In the genomic region with DNA sequence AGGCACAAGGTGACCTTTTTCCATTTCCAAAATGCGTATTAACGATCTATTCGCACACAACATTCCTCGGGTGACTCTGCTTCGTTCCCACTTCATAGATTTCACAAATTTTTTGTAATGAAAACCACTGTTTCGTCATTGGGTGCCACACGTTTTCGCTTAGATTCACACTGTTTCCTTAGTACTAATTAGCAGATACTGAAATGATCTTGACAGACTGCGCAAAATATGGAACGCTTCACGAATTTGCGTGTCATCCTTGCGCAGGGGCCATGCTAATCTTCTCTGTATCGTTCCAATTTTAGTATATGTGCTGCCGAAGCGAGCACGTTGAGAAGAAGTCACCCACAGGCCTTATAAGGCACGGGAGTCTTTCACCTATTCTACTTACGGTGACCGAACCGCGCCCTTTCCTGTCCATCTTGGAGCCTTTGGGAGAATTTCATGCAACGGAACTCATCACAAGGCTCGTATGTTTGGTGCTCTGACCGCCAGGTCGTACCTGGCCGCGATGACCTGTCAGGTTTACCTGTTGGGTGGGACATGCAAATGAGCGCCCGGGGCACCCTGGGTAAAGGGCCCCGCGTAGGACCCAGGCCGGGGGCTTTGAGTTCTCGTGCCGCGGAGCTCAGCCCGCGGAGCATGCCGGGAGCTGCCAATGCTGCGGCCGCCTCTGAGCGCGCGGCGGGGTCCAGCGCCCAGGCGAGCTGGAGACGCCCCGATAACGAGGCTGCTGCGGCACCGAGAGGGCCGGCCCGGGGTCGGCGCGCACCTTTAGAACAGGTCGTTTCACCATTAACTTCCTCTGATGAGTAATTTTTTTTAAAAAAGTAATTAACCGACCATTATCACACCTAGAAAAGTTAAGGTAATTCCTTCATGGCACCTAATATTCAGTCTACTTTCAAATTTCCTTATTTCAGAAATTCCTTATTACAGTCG, we compare ENCODE assay signal across 8 cellular contexts. TPM values are rescaled to one million over a fixed set of nuclear protein-coding genes. Genes with fewer than 3 reads are reported as not detected.
DNase-seq lines count a peak whose midpoint lies in the region; ATAC-seq lines count a peak whose summit lies in the region.

A gene (minus strand): TSS at position 329 of the 942 bp plus-strand sequence.

- H3K27ac Mint-ChIP-seq in CD4-positive, CD25-positive, alpha-beta regulatory T cell, result peak within 1 kb of the TSS; percentile 98 to 99 (median 99)
- H3K27ac Mint-ChIP-seq in memory B cell, result peak within 1 kb of the TSS; percentile 99

- H3K36me3 Mint-ChIP-seq in CD4-positive, CD25-positive, alpha-beta regulatory T cell, result no peaks in the 10 kb centered on the region
- no peaks in the 10 kb centered on the region for H3K36me3 Mint-ChIP-seq in memory B cell

- DNase-seq in CD4-positive, CD25-positive, alpha-beta regulatory T cell, result peak; percentile 78 to 92 (median 91)
- DNase-seq in NCI-H774 (lab: John Stamatoyannopoulos, UW), result peak; percentile 94
- DNase-seq in activated CD8-positive, alpha-beta memory T cell treated with anti-CD3 and anti-CD28 coated beads for 24 hours, result peak; percentile 93
- DNase-seq in effector CD8-positive, alpha-beta T cell (lab: John Stamatoyannopoulos, UW), result peak; percentile 88
- DNase-seq in memory B cell (ENCODE audit: low spot score in 2 of 2), result peak; percentile 90 to 92
- DNase-seq in stimulated activated CD8-positive, alpha-beta memory T cell treated with anti-CD3 and anti-CD28 coated beads, Interleukin-12 subunit alpha, Interleukin-12 subunit beta, amount 100 ng/mL, for 1 hour (ENCODE audit: low read depth), result peak; percentile 80

- H3K27me3 Mint-ChIP-seq in CD4-positive, CD25-positive, alpha-beta regulatory T cell, result peaks cover 54% of the 10 kb centered on the region
- H3K27me3 Mint-ChIP-seq in memory B cell, result no peaks in the 10 kb centered on the region

- peak; percentile 86 to 87 for ATAC-seq in CD4-positive, CD25-positive, alpha-beta regulatory T cell (ENCODE audit: low read depth in 2 of 2)
- ATAC-seq in GM19452 (IDR thresholded peaks at IDR 0.05; ENCODE audit: unreplicated experiment) (peak; percentile 65), HG03571 (IDR thresholded peaks at IDR 0.05; ENCODE audit: unreplicated experiment) (peak; percentile 65), memory B cell (ENCODE audit: low read depth) (peak; percentile 74)

- peaks cover 2% of the 10 kb centered on the region for H3K27me3 ChIP-seq in CD4-positive, CD25-positive, alpha-beta regulatory T cell (ENCODE audit: control insufficient read depth, insufficient read depth, low read length)

- peak within 1 kb of the TSS; percentile 88 for H3K4me3 ChIP-seq in CD4-positive, CD25-positive, alpha-beta regulatory T cell (ENCODE audit: low read depth, low read length)

- no peaks in the 10 kb centered on the region for H3K9me3 ChIP-seq in CD4-positive, CD25-positive, alpha-beta regulatory T cell (ENCODE audit: control insufficient read depth in 2 of 2, low read length in 2 of 2)

- H3K36me3 ChIP-seq in CD4-positive, CD25-positive, alpha-beta regulatory T cell (ENCODE audit: control insufficient read depth, insufficient read depth, low read length), result no peaks in the 10 kb centered on the region

- peaks cover 0 to 3% (median 0%) of the 10 kb centered on the region in 7 donors for H3K9me3 Mint-ChIP-seq in CD4-positive, CD25-positive, alpha-beta regulatory T cell
- no peaks in the 10 kb centered on the region for H3K9me3 Mint-ChIP-seq in memory B cell

- peaks cover 37% of the 10 kb centered on the region for H3K4me1 ChIP-seq in CD4-positive, CD25-positive, alpha-beta regulatory T cell (ENCODE audit: control insufficient read depth, insufficient read depth, low read length, poor library complexity, severe bottlenecking)

- peaks cover 5 to 36% (median 25%) of the 10 kb centered on the region in 4 donors for H3K4me1 Mint-ChIP-seq in CD4-positive, CD25-positive, alpha-beta regulatory T cell
- peaks cover 32% of the 10 kb centered on the region for H3K4me1 Mint-ChIP-seq in memory B cell

- H3K27ac ChIP-seq in CD4-positive, CD25-positive, alpha-beta regulatory T cell (ENCODE audit: insufficient read depth, low read length, poor library complexity, severe bottlenecking), result peak within 1 kb of the TSS; percentile 85

- peak within 1 kb of the TSS; percentile 83 to 98 (median 94) for H3K4me3 Mint-ChIP-seq in CD4-positive, CD25-positive, alpha-beta regulatory T cell
- H3K4me3 Mint-ChIP-seq in memory B cell, result peak within 1 kb of the TSS; percentile 96

RNA-seq across cellular contexts. Expression of the gene that starts here (rescaled TPM):
- total RNA-seq in CD4-positive, CD25-positive, alpha-beta regulatory T cell, result not detected
- not detected for polyA plus RNA-seq in CD4-positive, CD25-positive, alpha-beta regulatory T cell

Comparison
In these comparisons a context has a peak if more than half of its experiments do, and no peak if none do; other contexts are left out.
1. Peak in every context shown above with its lines: DNase-seq, ATAC-seq, H3K4me3 ChIP-seq and H3K27ac ChIP-seq.
2. Peak in DNase-seq, ATAC-seq, H3K4me3 ChIP-seq and H3K27ac ChIP-seq in CD4-positive, CD25-positive, alpha-beta regulatory T cell; RNA of the gene not detected or under 1 TPM.